2 cellular contexts compared by ENCODE assay signal in the genomic region with DNA sequence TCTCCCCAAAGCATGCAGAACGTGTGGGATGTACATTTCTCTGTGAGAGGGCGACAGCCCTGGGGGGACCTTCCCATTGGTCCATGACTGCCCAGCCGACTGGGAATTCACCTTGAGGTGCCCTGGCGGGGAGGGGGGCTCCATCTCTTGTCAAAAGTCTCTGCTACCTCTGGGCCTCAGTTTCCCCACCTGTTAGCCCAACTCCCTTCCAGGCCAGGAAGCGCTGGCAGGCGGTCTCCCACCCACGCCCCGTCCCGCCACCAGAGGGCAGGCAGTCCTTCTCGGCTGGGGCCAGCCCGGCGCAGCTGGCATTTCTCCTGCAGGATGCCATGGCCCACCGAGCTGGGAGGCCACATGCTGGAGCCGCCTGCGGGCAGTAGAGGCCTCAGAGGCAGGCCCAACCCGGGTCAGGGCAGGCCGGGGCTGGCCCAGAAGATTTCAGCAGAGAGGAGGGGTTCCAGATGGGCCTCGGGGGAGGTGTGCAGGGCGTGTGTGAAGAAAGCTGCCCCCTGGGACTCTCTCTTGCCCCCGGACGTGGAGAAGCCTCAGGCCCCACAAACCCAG.
TF ChIP-seq lines count a peak whose summit lies in the region.

No MANE protein-coding gene starts in this region.

TF ChIP-seq in HEK293, 187 proteins besides CTCF, POLR2A, EP300 and RAD21 (continued from another document):
- peak; percentile 72 for TF ChIP-seq SCRT2 (tag by site-specific recombination; IDR thresholded peaks at IDR 0.05)
- TF ChIP-seq SCRT1 (tag by site-specific recombination; IDR thresholded peaks at IDR 0.05; ENCODE audit: borderline replicate concordance) = peak; percentile 48; the same call in 1 of the 2 replicates
- TF ChIP-seq ZFHX2 (tag by site-specific recombination; conservative IDR thresholded peaks at IDR 0.05) = peak; percentile 38
- no peak for TF ChIP-seq OVOL3 (tag by site-specific recombination; IDR thresholded peaks at IDR 0.05)
- TF ChIP-seq ZNF600 (tag by site-specific recombination; IDR thresholded peaks at IDR 0.05) = peak; percentile 65
- 0 out of 2 replicates have a peak, but pooled peaks have one; percentile 16 for TF ChIP-seq EGR2 (tag by site-specific recombination; IDR thresholded peaks at IDR 0.05; ENCODE audit: low read depth)

TF ChIP-seq in SK-N-SH, 30 proteins besides CTCF, POLR2A, EP300 and RAD21:
- TF ChIP-seq TEAD4 (IDR thresholded peaks at IDR 0.05; ENCODE audit: borderline replicate concordance, insufficient read depth) (no peak), SIN3A (IDR thresholded peaks at IDR 0.05; ENCODE audit: borderline replicate concordance, low read depth, low read length) (no peak), RCOR1 (IDR thresholded peaks at IDR 0.05; ENCODE audit: low read length) (no peak), ELF1 (IDR thresholded peaks at IDR 0.05) (no peak), FOXJ3 (CRISPR knock-in tag; IDR thresholded peaks at IDR 0.05) (0 out of 2 replicates have a peak, but pooled peaks have one; percentile 37), CHD2 (IDR thresholded peaks at IDR 0.05; ENCODE audit: low read length, partially characterized antibody) (peak; percentile 47), SMC3 (IDR thresholded peaks at IDR 0.05; ENCODE audit: low read depth, low read length) (peak; percentile 93), MXI1 (IDR thresholded peaks at IDR 0.05; ENCODE audit: low read depth, low read length) (peak; percentile 61; the same call in 1 of the 2 replicates), FOXM1 (IDR thresholded peaks at IDR 0.05; ENCODE audit: low read depth) (no peak)
- TF ChIP-seq, protein P1, sequence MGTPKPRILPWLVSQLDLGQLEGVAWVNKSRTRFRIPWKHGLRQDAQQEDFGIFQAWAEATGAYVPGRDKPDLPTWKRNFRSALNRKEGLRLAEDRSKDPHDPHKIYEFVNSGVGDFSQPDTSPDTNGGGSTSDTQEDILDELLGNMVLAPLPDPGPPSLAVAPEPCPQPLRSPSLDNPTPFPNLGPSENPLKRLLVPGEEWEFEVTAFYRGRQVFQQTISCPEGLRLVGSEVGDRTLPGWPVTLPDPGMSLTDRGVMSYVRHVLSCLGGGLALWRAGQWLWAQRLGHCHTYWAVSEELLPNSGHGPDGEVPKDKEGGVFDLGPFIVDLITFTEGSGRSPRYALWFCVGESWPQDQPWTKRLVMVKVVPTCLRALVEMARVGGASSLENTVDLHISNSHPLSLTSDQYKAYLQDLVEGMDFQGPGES (IDR thresholded peaks at IDR 0.05; ENCODE audit: low read depth, low read length) = no peak
- TF ChIP-seq, protein P2, sequence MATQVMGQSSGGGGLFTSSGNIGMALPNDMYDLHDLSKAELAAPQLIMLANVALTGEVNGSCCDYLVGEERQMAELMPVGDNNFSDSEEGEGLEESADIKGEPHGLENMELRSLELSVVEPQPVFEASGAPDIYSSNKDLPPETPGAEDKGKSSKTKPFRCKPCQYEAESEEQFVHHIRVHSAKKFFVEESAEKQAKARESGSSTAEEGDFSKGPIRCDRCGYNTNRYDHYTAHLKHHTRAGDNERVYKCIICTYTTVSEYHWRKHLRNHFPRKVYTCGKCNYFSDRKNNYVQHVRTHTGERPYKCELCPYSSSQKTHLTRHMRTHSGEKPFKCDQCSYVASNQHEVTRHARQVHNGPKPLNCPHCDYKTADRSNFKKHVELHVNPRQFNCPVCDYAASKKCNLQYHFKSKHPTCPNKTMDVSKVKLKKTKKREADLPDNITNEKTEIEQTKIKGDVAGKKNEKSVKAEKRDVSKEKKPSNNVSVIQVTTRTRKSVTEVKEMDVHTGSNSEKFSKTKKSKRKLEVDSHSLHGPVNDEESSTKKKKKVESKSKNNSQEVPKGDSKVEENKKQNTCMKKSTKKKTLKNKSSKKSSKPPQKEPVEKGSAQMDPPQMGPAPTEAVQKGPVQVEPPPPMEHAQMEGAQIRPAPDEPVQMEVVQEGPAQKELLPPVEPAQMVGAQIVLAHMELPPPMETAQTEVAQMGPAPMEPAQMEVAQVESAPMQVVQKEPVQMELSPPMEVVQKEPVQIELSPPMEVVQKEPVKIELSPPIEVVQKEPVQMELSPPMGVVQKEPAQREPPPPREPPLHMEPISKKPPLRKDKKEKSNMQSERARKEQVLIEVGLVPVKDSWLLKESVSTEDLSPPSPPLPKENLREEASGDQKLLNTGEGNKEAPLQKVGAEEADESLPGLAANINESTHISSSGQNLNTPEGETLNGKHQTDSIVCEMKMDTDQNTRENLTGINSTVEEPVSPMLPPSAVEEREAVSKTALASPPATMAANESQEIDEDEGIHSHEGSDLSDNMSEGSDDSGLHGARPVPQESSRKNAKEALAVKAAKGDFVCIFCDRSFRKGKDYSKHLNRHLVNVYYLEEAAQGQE (IDR thresholded peaks at IDR 0.05; ENCODE audit: low read depth, low read length) = 0 out of 2 replicates have a peak, but pooled peaks have one; percentile 36
- TF ChIP-seq, protein P3, sequence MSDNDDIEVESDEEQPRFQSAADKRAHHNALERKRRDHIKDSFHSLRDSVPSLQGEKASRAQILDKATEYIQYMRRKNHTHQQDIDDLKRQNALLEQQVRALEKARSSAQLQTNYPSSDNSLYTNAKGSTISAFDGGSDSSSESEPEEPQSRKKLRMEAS (IDR thresholded peaks at IDR 0.05; ENCODE audit: low read depth) = peak; percentile 43; the same call in 1 of the 2 replicates
